Comparison of ENCODE assay signal across 22 cellular contexts in the genomic region with DNA sequence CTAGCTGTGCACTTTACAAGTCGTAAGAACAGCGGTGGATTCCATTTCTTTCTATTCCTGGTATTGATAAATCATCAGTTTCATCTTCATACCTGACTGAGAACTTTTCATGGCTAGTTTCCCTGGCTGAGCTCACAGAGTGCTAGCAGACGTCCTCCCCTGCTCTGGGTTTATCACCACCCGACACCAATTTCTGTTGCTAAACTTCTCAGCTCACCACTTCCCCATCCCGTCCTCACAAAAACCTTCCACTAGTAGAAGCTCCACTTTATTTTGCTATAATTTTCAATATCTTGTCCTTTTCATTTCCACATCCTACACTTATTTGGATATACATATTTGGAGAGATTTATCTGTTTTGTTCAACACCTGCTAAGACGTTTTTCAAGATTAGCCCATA.
"Had no signal": no experiment of that assay in that cellular context is flagged by ENCODE, and none has a peak within 500 bp of the region (broad histone marks: within the 10 kb centered on the region; RNA-seq: fewer than 3 reads in every experiment).

No MANE protein-coding gene starts in this region.

- H3K9ac ChIP-seq: KMS-11, SK-N-SH had no signal

- H3K36me3 Mint-ChIP-seq: IgD-negative memory B cell, T-cell had no signal

- ATAC-seq: K562, Panc1, PC-3, T-cell had no signal

- H3K9me2 ChIP-seq: SK-N-SH had no signal

- H3K27me3 ChIP-seq: MG63 had no signal

- H3K36me3 ChIP-seq: MG63 had no signal

- DNase-seq: MG63, NCI-H1092, NCI-H1105 treated with DMSO at 0.1 percent for 48 hours, NCI-H1436, NCI-H187 treated with DMSO at 0.1 percent for 48 hours, NCI-H2081, NCI-H2171, NCI-H226, NCI-H446, NCI-H510A, NCI-H69, NCI-H774, PC-3, SK-N-SH, SW 1271, T-cell had no signal

- H3K27me3 Mint-ChIP-seq: IgD-negative memory B cell, T-cell had no signal

- H3K27ac Mint-ChIP-seq: IgD-negative memory B cell; T-cell; T-helper 1 cell treated with Interleukin-12 subunit alpha and Interleukin-12 subunit beta and Interleukin-4 antibody, amounts not matched to agents 30 μg/mL and 1 μg/mL, for 36 hours had no signal

- H3K4me3 Mint-ChIP-seq: IgD-negative memory B cell; T-cell; T-helper 1 cell treated with Interleukin-12 subunit alpha and Interleukin-12 subunit beta and Interleukin-4 antibody, amounts not matched to agents 30 μg/mL and 1 μg/mL, for 36 hours had no signal

- H3K4me3 ChIP-seq: K562, MG63 had no signal

- H3K27ac ChIP-seq: KMS-11, RWPE1 had no signal

- H3K9me3 ChIP-seq: MG63 had no signal

- H3K4me2 ChIP-seq: KMS-11, SK-N-SH had no signal

- H3K4me1 Mint-ChIP-seq: T-cell had no signal
